Comparison of ENCODE assay signal across 30 cellular contexts in genomic region chr20:52621401-52621800, GRCh38.
"Had no signal": no experiment of that assay in that cellular context is flagged by ENCODE, and none has a peak within 500 bp of the region (broad histone marks: within the 10 kb centered on the region; RNA-seq: fewer than 3 reads in every experiment).

No MANE protein-coding gene starts in this region.

- H3K27me3 ChIP-seq: ascending aorta, cardiac muscle cell, MG63, Peyer's patch, SJSA1 had no signal

- H3K4me1 ChIP-seq: ascending aorta, Peyer's patch, SJSA1 had no signal

- H3K4me1 Mint-ChIP-seq: activated CD4-positive, alpha-beta T cell treated with anti-CD3 and anti-CD28 coated beads, Interleukin-2, amount 10 ng/mL, durations not matched to agents 24 days and 14 days; activated naive CD8-positive, alpha-beta T cell treated with anti-CD3 and anti-CD28 coated beads, Interleukin-2, amount 10 ng/mL, durations not matched to agents 7 days and 5 days had no signal

- DNase-seq: activated CD4-positive, alpha-beta T cell treated with anti-CD3 and anti-CD28 coated beads, Interleukin-2, amount 10 ng/mL, durations not matched to agents 24 days and 14 days; activated CD4-positive, alpha-beta T cell treated with anti-CD3 and anti-CD28 coated beads, Interleukin-2, amount 50 U/mL, for 4 hours; activated CD8-positive, alpha-beta T cell treated with anti-CD3 and anti-CD28 coated beads for 36 hours; activated gamma-delta T cell; activated naive CD4-positive, alpha-beta T cell treated with Interleukin-2 at 50 U/mL for 16 hours; activated naive CD8-positive, alpha-beta T cell treated with anti-CD3 and anti-CD28 coated beads, Interleukin-2, amount 10 ng/mL, durations not matched to agents 7 days and 5 days; activated T-cell treated with anti-CD3 and anti-CD28 coated beads, Interleukin-2, amount 50 U/mL, for 1 hour; amygdala; Karpas-422; MG63; NCI-H1048; NCI-H1436; NCI-H1694; NCI-H1930; NCI-H2081 treated with DMSO at 0.1 percent for 48 hours; NCI-H226; NCI-H446 treated with DMSO at 0.1 percent for 48 hours; NCI-H69; NK-92 treated with Interleukin-12 subunit alpha and Interleukin-12 subunit beta, amount 100 ng/mL, for 24 hours; PC-3; Peyer's patch; SHP77 treated with DMSO at 0.1 percent for 48 hours; SK-N-SH had no signal

- H3K9me3 ChIP-seq: ascending aorta, MG63, Peyer's patch, SJSA1, SK-N-SH had no signal

- H3K27ac ChIP-seq: ascending aorta, cardiac muscle cell, Peyer's patch, SJSA1 had no signal

- H3K27ac Mint-ChIP-seq: activated CD4-positive, alpha-beta T cell treated with anti-CD3 and anti-CD28 coated beads, Interleukin-2, amount 10 ng/mL, durations not matched to agents 24 days and 14 days; activated CD8-positive, alpha-beta T cell treated with anti-CD3 and anti-CD28 coated beads for 36 hours; activated naive CD4-positive, alpha-beta T cell treated with anti-CD3 and anti-CD28 coated beads, Interleukin-2, amount 50 U/mL, for 24 hours; activated naive CD8-positive, alpha-beta T cell treated with anti-CD3 and anti-CD28 coated beads, Interleukin-2, amount 10 ng/mL, durations not matched to agents 7 days and 5 days; activated T-helper 2 cell treated with anti-CD3 and anti-CD28 coated beads, Interferon-gamma antibody, Interleukin-2, Interleukin-4, amounts not matched to agents 10 μg/mL and 5 μg/mL and 100 μg/mL, durations not matched to agents 14 hours and 24 hours and 36 hours; T-helper 1 cell treated with Interleukin-12 subunit alpha and Interleukin-12 subunit beta and Interleukin-4 antibody, amounts not matched to agents 30 μg/mL and 1 μg/mL, for 36 hours; T-helper 2 cell treated with Interferon-gamma antibody and Interleukin-4, amounts not matched to agents 5 μg/mL and 100 μg/mL, for 36 hours had no signal

- H3K36me3 ChIP-seq: ascending aorta, cardiac muscle cell, MG63, Peyer's patch, SJSA1 had no signal

- ATAC-seq: activated CD8-positive, alpha-beta T cell treated with anti-CD3 and anti-CD28 coated beads for 36 hours; PC-3 had no signal

- H3K27me3 Mint-ChIP-seq: activated CD4-positive, alpha-beta T cell treated with anti-CD3 and anti-CD28 coated beads, Interleukin-2, amount 10 ng/mL, durations not matched to agents 24 days and 14 days; activated naive CD4-positive, alpha-beta T cell treated with anti-CD3 and anti-CD28 coated beads, Interleukin-2, amount 50 U/mL, for 24 hours; activated naive CD8-positive, alpha-beta T cell treated with anti-CD3 and anti-CD28 coated beads, Interleukin-2, amount 10 ng/mL, durations not matched to agents 7 days and 5 days had no signal

- H3K9me3 Mint-ChIP-seq: activated CD4-positive, alpha-beta T cell treated with anti-CD3 and anti-CD28 coated beads, Interleukin-2, amount 10 ng/mL, durations not matched to agents 24 days and 14 days; activated CD8-positive, alpha-beta T cell treated with anti-CD3 and anti-CD28 coated beads for 36 hours; activated naive CD4-positive, alpha-beta T cell treated with anti-CD3 and anti-CD28 coated beads, Interleukin-2, amount 50 U/mL, for 24 hours; activated naive CD8-positive, alpha-beta T cell treated with anti-CD3 and anti-CD28 coated beads, Interleukin-2, amount 10 ng/mL, durations not matched to agents 7 days and 5 days; activated T-helper 2 cell treated with anti-CD3 and anti-CD28 coated beads, Interferon-gamma antibody, Interleukin-2, Interleukin-4, amounts not matched to agents 10 μg/mL and 5 μg/mL and 100 μg/mL, durations not matched to agents 14 hours and 24 hours and 36 hours; T-helper 1 cell treated with Interleukin-12 subunit alpha and Interleukin-12 subunit beta and Interleukin-4 antibody, amounts not matched to agents 30 μg/mL and 1 μg/mL, for 36 hours; T-helper 2 cell treated with Interferon-gamma antibody and Interleukin-4, amounts not matched to agents 5 μg/mL and 100 μg/mL, for 36 hours had no signal

- H3K4me3 ChIP-seq: ascending aorta, cardiac muscle cell, MG63, Peyer's patch, SJSA1 had no signal

- H3K4me3 Mint-ChIP-seq: activated CD4-positive, alpha-beta T cell treated with anti-CD3 and anti-CD28 coated beads, Interleukin-2, amount 10 ng/mL, durations not matched to agents 24 days and 14 days; activated CD8-positive, alpha-beta T cell treated with anti-CD3 and anti-CD28 coated beads for 36 hours; activated naive CD4-positive, alpha-beta T cell treated with anti-CD3 and anti-CD28 coated beads, Interleukin-2, amount 50 U/mL, for 24 hours; activated naive CD8-positive, alpha-beta T cell treated with anti-CD3 and anti-CD28 coated beads, Interleukin-2, amount 10 ng/mL, durations not matched to agents 7 days and 5 days; T-helper 1 cell treated with Interleukin-12 subunit alpha and Interleukin-12 subunit beta and Interleukin-4 antibody, amounts not matched to agents 30 μg/mL and 1 μg/mL, for 36 hours; T-helper 2 cell treated with Interferon-gamma antibody and Interleukin-4, amounts not matched to agents 5 μg/mL and 100 μg/mL, for 36 hours had no signal

- H3K9ac ChIP-seq: SK-N-SH had no signal

- H3K4me2 ChIP-seq: SK-N-SH had no signal
